In genomic region chr2:112056626-112056987, GRCh38 we compare ENCODE assay signal across 8 cellular contexts. TPM values are rescaled to one million over a fixed set of nuclear protein-coding genes. Genes with fewer than 3 reads are reported as not detected.
DNase-seq lines count a peak whose midpoint lies in the region; ATAC-seq and TF ChIP-seq lines count a peak whose summit lies in the region.

No MANE protein-coding gene starts in this region.

- H3K9me3 Mint-ChIP-seq in neural progenitor cell, result no peaks in the 10 kb centered on the region

- peaks cover 20% of the 10 kb centered on the region for H3F3A ChIP-seq in neural progenitor cell (ENCODE audit: low read depth)

- WGBS in ectodermal cell, 2 experiments, result 77 to 89% methylated on average over 3 of the region's 3 CpGs

- peak overlapping the region; percentile 77 to 93 (median 86) for H3K4me2 ChIP-seq in BLaER1 treated with 17β-estradiol and CSF1 and Interleukin-3, amounts not matched to agents 10 nM and 100 nM
- H3K4me2 ChIP-seq in neural progenitor cell, result peak overlapping the region; percentile 77

- H3K9ac ChIP-seq in BLaER1 treated with 17β-estradiol and CSF1 and Interleukin-3, amounts not matched to agents 10 nM and 100 nM, result peak overlapping the region; percentile 84 to 95 (median 92); a peak in 21 of 22 replicates
- no peak overlapping the region for H3K9ac ChIP-seq in neural progenitor cell

- H3K27ac Mint-ChIP-seq in neural progenitor cell, result no peak overlapping the region

- no peaks in the 10 kb centered on the region for H3K79me2 ChIP-seq in neural progenitor cell (ENCODE audit: low read depth)

- peak overlapping the region; percentile 84 to 99 (median 92) for H3K4me3 ChIP-seq in BLaER1 treated with 17β-estradiol and CSF1 and Interleukin-3, amounts not matched to agents 10 nM and 100 nM
- H3K4me3 ChIP-seq in ectodermal cell (ENCODE audit: insufficient read depth, low read depth, low read length) (peak overlapping the region; percentile 85), neural progenitor cell (peak overlapping the region; percentile 77)

- H3K27ac ChIP-seq in BLaER1 treated with 17β-estradiol and CSF1 and Interleukin-3, amounts not matched to agents 10 nM and 100 nM, result peak overlapping the region in 10 of 11 experiments; percentile 15 to 95 (median 92); a peak in 17 of 22 replicates
- H3K27ac ChIP-seq in ectodermal cell (ENCODE audit: insufficient read depth, low read depth, low read length, poor library complexity, severe bottlenecking) (no peak overlapping the region), neural progenitor cell (no peak overlapping the region)

- no peak overlapping the region for H2AFZ ChIP-seq in neural progenitor cell (replicated peaks)

- H3K4me1 ChIP-seq in BLaER1 treated with 17β-estradiol and CSF1 and Interleukin-3, amounts not matched to agents 10 nM and 100 nM, result peaks cover 25 to 64% (median 38%) of the 10 kb centered on the region in 10 experiments
- H3K4me1 ChIP-seq in ectodermal cell (ENCODE audit: control insufficient read depth, insufficient read depth, low read length) (peaks cover 5% of the 10 kb centered on the region), neural progenitor cell (peaks cover 7% of the 10 kb centered on the region)

- no peaks in the 10 kb centered on the region for H3K9me3 ChIP-seq in BLaER1 treated with 17β-estradiol and CSF1 and Interleukin-3, amounts not matched to agents 10 nM and 100 nM (replicated peaks in 1 of 11)
- H3K9me3 ChIP-seq in ectodermal cell (ENCODE audit: control insufficient read depth, low read length) (no peaks in the 10 kb centered on the region), neural progenitor cell (ENCODE audit: low read depth) (no peaks in the 10 kb centered on the region)

- ATAC-seq in HG02588 (IDR thresholded peaks at IDR 0.05; ENCODE audit: unreplicated experiment), result no peak

- H3K4me3 Mint-ChIP-seq in neural progenitor cell, result peak overlapping the region; percentile 85

- H3K4me1 Mint-ChIP-seq in neural progenitor cell, result peaks cover 14% of the 10 kb centered on the region

- H3K36me3 Mint-ChIP-seq in neural progenitor cell, result peaks cover 17% of the 10 kb centered on the region

- no peak for TF ChIP-seq CTCF in neural progenitor cell (IDR thresholded peaks at IDR 0.05)

- DNase-seq in NAMALWA (ENCODE audit: low spot score) (peak; percentile 9), neural progenitor cell (ENCODE audit: low spot score) (no peak), AML-193 (lab: John Stamatoyannopoulos, UW) (no peak), NCI-H1105 (lab: John Stamatoyannopoulos, UW) (no peak), EL (no peak)

- no peaks in the 10 kb centered on the region for H3K27me3 ChIP-seq in BLaER1 treated with 17β-estradiol and CSF1 and Interleukin-3, amounts not matched to agents 10 nM and 100 nM
- peaks cover 4% of the 10 kb centered on the region for H3K27me3 ChIP-seq in ectodermal cell (ENCODE audit: control insufficient read depth, insufficient read depth, low read length, poor library complexity, severe bottlenecking)
- peaks cover 5% of the 10 kb centered on the region for H3K27me3 ChIP-seq in neural progenitor cell

- peaks cover 0 to 53% (median 6%) of the 10 kb centered on the region in 11 experiments; a peak in 10 of 22 replicates for H4K20me1 ChIP-seq in BLaER1 treated with 17β-estradiol and CSF1 and Interleukin-3, amounts not matched to agents 10 nM and 100 nM
- H4K20me1 ChIP-seq in neural progenitor cell (ENCODE audit: low read depth), result no peaks in the 10 kb centered on the region

- H3K27me3 Mint-ChIP-seq in neural progenitor cell (ENCODE audit: insufficient read depth, low read depth), result peaks cover 2% of the 10 kb centered on the region

- peaks cover 19 to 44% (median 29%) of the 10 kb centered on the region in 11 experiments for H3K36me3 ChIP-seq in BLaER1 treated with 17β-estradiol and CSF1 and Interleukin-3, amounts not matched to agents 10 nM and 100 nM
- H3K36me3 ChIP-seq in ectodermal cell (ENCODE audit: control insufficient read depth, insufficient read depth, low read length), result no peaks in the 10 kb centered on the region
- no peaks in the 10 kb centered on the region for H3K36me3 ChIP-seq in neural progenitor cell

RNA-seq across cellular contexts. Expression of gene TMEM87B, which starts 1.5 kb away (rescaled TPM):
- 10.9 TPM for polyA plus RNA-seq in ectodermal cell (2013, experiment 1 of 4)
- polyA plus RNA-seq in ectodermal cell (2013, experiment 2 of 4), result 11.7 TPM
- polyA plus RNA-seq in ectodermal cell (2013, experiment 3 of 4), result 13.5 TPM
- polyA plus RNA-seq in ectodermal cell (2013, experiment 4 of 4), result 13.7 TPM
- 16.0 and 34.4 TPM in 2 replicates for total RNA-seq in neural progenitor cell (ENCODE audit: low replicate concordance)

Comparison
In these comparisons a context has a peak if more than half of its experiments do, and no peak if none do; other contexts are left out.
1. H3K27ac ChIP-seq: peak in BLaER1 treated with 17β-estradiol and CSF1 and Interleukin-3, amounts not matched to agents 10 nM and 100 nM (10 of 11); none in ectodermal cell (single experiment) and neural progenitor cell (single experiment).
2. Peak in every context shown above with its lines, with median percentiles within 50 percentile points of each other: H3K4me3 ChIP-seq.